9 cellular contexts compared by ENCODE assay signal in genomic region chr7:55552320-55553086, GRCh38. TPM values are rescaled to one million over a fixed set of nuclear protein-coding genes. Genes with fewer than 3 reads are reported as not detected.
DNase-seq lines count a peak whose midpoint lies in the region; ATAC-seq and TF ChIP-seq lines count a peak whose summit lies in the region.
"Had no signal": no experiment of that assay in that cellular context is flagged by ENCODE, and none has a peak within 500 bp of the region (broad histone marks: within the 10 kb centered on the region; RNA-seq: fewer than 3 reads in every experiment).

No MANE protein-coding gene starts in this region.

- H3K9me3 ChIP-seq in gastroesophageal sphincter: no peaks in the 10 kb centered on the region
- no peaks in the 10 kb centered on the region for H3K9me3 ChIP-seq in psoas muscle
- no peaks in the 10 kb centered on the region for H3K9me3 ChIP-seq in HAP-1

- POLR2A ChIA-PET in naive thymus-derived CD8-positive, alpha-beta T cell (lab: Charles Lee): no interaction called here

- H3K27ac Mint-ChIP-seq in naive thymus-derived CD8-positive, alpha-beta T cell: peak overlapping the region in 2 of 10 donors; percentile 44
- H3K27ac Mint-ChIP-seq: activated naive CD8-positive, alpha-beta T cell treated with anti-CD3 and anti-CD28 coated beads, Interleukin-2, amount 10 ng/mL, durations not matched to agents 7 days and 5 days had no signal

- TF ChIP-seq CTCF in gastroesophageal sphincter (IDR thresholded peaks at IDR 0.05): no peak
- TF ChIP-seq CTCF in psoas muscle (IDR thresholded peaks at IDR 0.05): no peak

- peak overlapping the region in 3 of 4 donors; percentile 68 to 71 (median 70) for H3K27ac ChIP-seq in gastroesophageal sphincter
- H3K27ac ChIP-seq in psoas muscle: peak overlapping the region; percentile 89

- intact Hi-C loops in psoas muscle (cut with DNase I): loop anchor here in 1 of 2 donors (5.0 kb wide), 1 partner anchor 45 kb away; no protein-coding TSS in a partner anchor

- H3K36me3 ChIP-seq in gastroesophageal sphincter: no peaks in the 10 kb centered on the region
- H3K36me3 ChIP-seq in psoas muscle (ENCODE audit: insufficient read depth in 1 of 2, low read depth in 1 of 2): no peaks in the 10 kb centered on the region
- 0 out of 2 replicates have a peak, but pooled peaks cover 2% of the 10 kb centered on the region for H3K36me3 ChIP-seq in HAP-1 (replicated peaks)

- peaks cover 0 to 31% (median 7%) of the 10 kb centered on the region in 3 donors for H3K36me3 Mint-ChIP-seq in naive thymus-derived CD8-positive, alpha-beta T cell

- peak; percentile 82 for ATAC-seq in gastroesophageal sphincter
- ATAC-seq in psoas muscle: peak; percentile 85 to 92 (median 90)
- no peak for ATAC-seq in HG03045 (IDR thresholded peaks at IDR 0.05; ENCODE audit: unreplicated experiment)
- no peak for ATAC-seq in naive thymus-derived CD8-positive, alpha-beta T cell

- TF ChIP-seq EP300 in gastroesophageal sphincter (IDR thresholded peaks at IDR 0.05): no peak

- in situ Hi-C loops in HAP-1 (cut with MboI; ENCODE audit: low sequenced_read_pairs): loop anchor here (25.0 kb wide), 1 partner anchor 790 kb away; the partner anchor contains the start of gene SEC61G

- H3K27me3 ChIP-seq in gastroesophageal sphincter (no peaks in the 10 kb centered on the region), psoas muscle (ENCODE audit: insufficient read depth in 3 of 3, low read length in 2 of 3) (no peaks in the 10 kb centered on the region), HAP-1 (ENCODE audit: low read depth) (no peaks in the 10 kb centered on the region)

- 25 to 30% methylated on average over 4 to 5 of the region's 13 CpGs for WGBS in gastroesophageal sphincter (ENCODE audit: low coverage in 1 of 2), 2 donors
- 15 to 31% (median 20%) methylated on average over 13 of the region's 13 CpGs for WGBS in psoas muscle, 3 donors

- TF ChIP-seq POLR2A in gastroesophageal sphincter (IDR thresholded peaks at IDR 0.05): no peak

- peak; percentile 96 for DNase-seq in Daoy (ENCODE audit: low read depth)
- DNase-seq in SW 1271 (lab: John Stamatoyannopoulos, UW): peak; percentile 22 to 67
- DNase-seq in psoas muscle: peak; percentile 33 to 72
- DNase-seq in naive thymus-derived CD8-positive, alpha-beta T cell: no peak
- no peak for DNase-seq in NCI-H2171 (lab: John Stamatoyannopoulos, UW)
- DNase-seq in HAP-1 (ENCODE audit: low spot score in 2 of 2): no peak
- DNase-seq: activated naive CD8-positive, alpha-beta T cell treated with anti-CD3 and anti-CD28 coated beads, Interleukin-2, amount 10 ng/mL, durations not matched to agents 7 days and 5 days had no signal

- peaks cover 51 to 97% (median 90%) of the 10 kb centered on the region in 4 donors for H3K4me1 Mint-ChIP-seq in naive thymus-derived CD8-positive, alpha-beta T cell

- H3K27me3 Mint-ChIP-seq in naive thymus-derived CD8-positive, alpha-beta T cell: no peaks in the 10 kb centered on the region
- H3K27me3 Mint-ChIP-seq: activated naive CD8-positive, alpha-beta T cell treated with anti-CD3 and anti-CD28 coated beads, Interleukin-2, amount 10 ng/mL, durations not matched to agents 7 days and 5 days had no signal

- no peaks in the 10 kb centered on the region for H3K9me3 Mint-ChIP-seq in naive thymus-derived CD8-positive, alpha-beta T cell
- H3K9me3 Mint-ChIP-seq: activated naive CD8-positive, alpha-beta T cell treated with anti-CD3 and anti-CD28 coated beads, Interleukin-2, amount 10 ng/mL, durations not matched to agents 7 days and 5 days had no signal

- no peak overlapping the region for H3K4me3 Mint-ChIP-seq in naive thymus-derived CD8-positive, alpha-beta T cell
- H3K4me3 Mint-ChIP-seq: activated naive CD8-positive, alpha-beta T cell treated with anti-CD3 and anti-CD28 coated beads, Interleukin-2, amount 10 ng/mL, durations not matched to agents 7 days and 5 days had no signal

- H3K4me1 ChIP-seq in gastroesophageal sphincter (peaks cover 5 to 39% (median 18%) of the 10 kb centered on the region in 3 donors), psoas muscle (peaks cover 63% of the 10 kb centered on the region), HAP-1 (no peaks in the 10 kb centered on the region)

- H3K4me3 ChIP-seq in gastroesophageal sphincter: peak overlapping the region in 1 of 2 donors; percentile 29
- peak overlapping the region; percentile 53 for H3K4me3 ChIP-seq in psoas muscle
- no peak overlapping the region for H3K4me3 ChIP-seq in HAP-1

RNA-seq across cellular contexts. Expression of gene VOPP1, which starts 19.8 kb away (rescaled TPM):
- total RNA-seq in Daoy (2014; rRNA removed; shearing (Covaris generic)): 144 and 170 TPM in 2 replicates
- total RNA-seq in gastroesophageal sphincter (10 to 100 TPM; 20.5 to 51.6 (median 33.4) TPM), psoas muscle (10 to 100 TPM; 21.6 to 31.9 (median 30.5) TPM)
- 10 to 100 TPM; 16.3 to 45.7 (median 19.5) TPM for polyA plus RNA-seq in psoas muscle
- 10 to 100 TPM; 47.0 to 48.9 TPM for total RNA-seq in naive thymus-derived CD8-positive, alpha-beta T cell
- 10 to 100 TPM; 19.5 to 31.5 (median 20.9) TPM for polyA plus RNA-seq in naive thymus-derived CD8-positive, alpha-beta T cell

Comparison
In these comparisons a context has a peak if more than half of its experiments do, and no peak if none do; other contexts are left out.
1. DNase-seq: peak in Daoy (single experiment), SW 1271 (2 of 2) and psoas muscle (2 of 2); none in naive thymus-derived CD8-positive, alpha-beta T cell (0 of 10), NCI-H2171 (single experiment) and HAP-1 (0 of 2).
2. ATAC-seq: peak in gastroesophageal sphincter (single experiment) and psoas muscle (4 of 4); none in HG03045 (single experiment) and naive thymus-derived CD8-positive, alpha-beta T cell (0 of 2).